In the genomic region with DNA sequence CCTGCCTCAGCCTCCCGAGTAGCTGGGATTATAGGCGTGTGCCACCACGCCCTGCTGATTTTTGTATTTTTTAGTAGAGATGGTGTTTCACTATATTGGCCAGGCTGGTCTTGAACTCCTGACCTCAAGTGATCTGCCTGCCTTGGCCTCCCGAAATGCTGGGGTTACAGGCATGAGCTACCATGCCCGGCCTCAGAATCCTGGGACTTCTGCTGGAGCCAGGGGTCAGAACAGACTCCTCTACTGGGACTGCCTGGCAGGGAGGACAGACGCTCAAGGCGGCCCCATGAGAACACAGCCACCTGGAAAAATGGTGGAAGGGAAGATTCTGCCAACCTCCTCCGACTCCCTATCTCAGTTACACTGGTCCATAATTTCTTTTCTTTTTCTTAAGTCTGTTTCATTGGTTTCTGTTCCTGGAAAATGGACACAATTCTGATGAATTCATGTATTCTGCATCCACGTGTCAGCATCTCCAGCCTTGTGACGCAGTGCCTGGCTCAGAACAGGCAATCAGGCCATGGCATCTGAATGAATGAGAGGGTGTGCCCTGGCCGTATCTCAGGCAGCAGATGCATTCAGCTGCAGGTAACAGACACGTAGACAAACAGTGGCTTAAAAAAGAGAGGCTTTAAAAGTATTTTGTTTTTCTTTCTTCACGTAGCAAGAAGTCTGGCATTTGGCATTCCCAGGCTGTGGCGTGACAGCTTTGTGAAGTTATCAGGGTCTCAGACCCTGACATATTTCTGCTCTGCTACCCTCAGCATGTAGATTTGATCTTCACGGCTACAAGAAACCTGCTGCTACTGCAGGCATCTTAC, we compare ENCODE assay signal across 21 cellular contexts. TPM values are rescaled to one million over a fixed set of nuclear protein-coding genes. Genes with fewer than 3 reads are reported as not detected.
DNase-seq lines count a peak whose midpoint lies in the region; ATAC-seq, FAIRE-seq and TF ChIP-seq lines count a peak whose summit lies in the region.
"Had no signal": no experiment of that assay in that cellular context is flagged by ENCODE, and none has a peak within 500 bp of the region (broad histone marks: within the 10 kb centered on the region; RNA-seq: fewer than 3 reads in every experiment).

No MANE protein-coding gene starts in this region.

- intact Hi-C loops in K562 (cut with micrococcal nuclease): no loop called here

- no peak overlapping the region for H3K23ac ChIP-seq in trophoblast cell (ENCODE audit: low read length)

- no peak overlapping the region for H2AK5ac ChIP-seq in trophoblast cell (ENCODE audit: low read length)

- no peak for TF ChIP-seq RAD21 in K562 (CRISPR knock-in tag; conservative IDR thresholded peaks at IDR 0.05 in 1 of 2, IDR thresholded peaks at IDR 0.05 in 1 of 2)

- H3K9ac ChIP-seq in K562 (ENCODE audit: insufficient read depth in 1 of 2, low read depth in 2 of 2, low read length in 2 of 2) (no peak overlapping the region), trophoblast cell (ENCODE audit: low read length) (no peak overlapping the region)

- no peak for TF ChIP-seq CTCF in K562 (IDR thresholded peaks at IDR 0.05 in 2 of 3, conservative IDR thresholded peaks at IDR 0.05 in 1 of 3; ENCODE audit: insufficient read depth in 2 of 3, low read depth in 1 of 3, low read length in 3 of 3)
- TF ChIP-seq CTCF in GM13977 (IDR thresholded peaks at IDR 0.05; ENCODE audit: extremely low read depth, insufficient read depth, missing control alignments): no peak

- H3K4me1 ChIP-seq in K562 (replicated peaks in 1 of 2; ENCODE audit: control insufficient read depth in 2 of 2, insufficient read depth in 2 of 2, low read length in 2 of 2) (peaks cover 24 to 25% of the 10 kb centered on the region in 2 experiments; a peak in 4 of 5 replicates), trophoblast cell (ENCODE audit: control insufficient read depth in 1 of 2, insufficient read depth in 2 of 2, low read length in 2 of 2) (peaks cover 0 to 3% of the 10 kb centered on the region in 2 experiments)

- H3K79me1 ChIP-seq in trophoblast cell (ENCODE audit: low read length): no peaks in the 10 kb centered on the region

- H4K20me1 ChIP-seq in K562 (replicated peaks; ENCODE audit: control insufficient read depth, insufficient read depth, low read length): no peaks in the 10 kb centered on the region

- H3K27ac Mint-ChIP-seq in activated naive CD4-positive, alpha-beta T cell treated with anti-CD3 and anti-CD28 coated beads, Interleukin-2, amount 50 U/mL, for 24 hours: peak overlapping the region; percentile 20
- H3K27ac Mint-ChIP-seq in activated naive CD4-positive, alpha-beta T cell treated with anti-CD3 and anti-CD28 coated beads, Interleukin-2, amount 10 ng/mL, durations not matched to agents 7 days and 5 days: no peak overlapping the region
- H3K27ac Mint-ChIP-seq: CD4-positive, alpha-beta T cell; HFFc6 had no signal

- DNase-seq in activated naive CD4-positive, alpha-beta T cell treated with anti-CD3 and anti-CD28 coated beads, Interleukin-2, amount 10 ng/mL, durations not matched to agents 7 days and 5 days: no peak
- peak; percentile 12 for DNase-seq in G401 (ENCODE audit: low spot score)
- peak; percentile 47 to 65 (median 51) for DNase-seq in K562 (ENCODE audit: extremely low read depth in 1 of 4, low spot score in 3 of 4)
- peak; percentile 94 to 96 for DNase-seq in trophoblast cell
- DNase-seq in GM13977 (ENCODE audit: low spot score): no peak
- DNase-seq in NCI-H1048 (lab: John Stamatoyannopoulos, UW): no peak
- DNase-seq in SKM-1 treated with dmso at 0.1 percent for 144 hours (lab: John Stamatoyannopoulos, UW; ENCODE audit: unreplicated experiment): no peak
- DNase-seq: AML-193; CD4-positive, alpha-beta T cell; GDM1; GOT3; H7; HFFc6 had no signal

- no TSS peak for BruUV-seq in K562 (replicated peaks; lab: Mats Ljungman, UMichigan)

- no peaks in the 10 kb centered on the region for H3K27me3 Mint-ChIP-seq in activated naive CD4-positive, alpha-beta T cell treated with anti-CD3 and anti-CD28 coated beads, Interleukin-2, amount 50 U/mL, for 24 hours
- H3K27me3 Mint-ChIP-seq in activated naive CD4-positive, alpha-beta T cell treated with anti-CD3 and anti-CD28 coated beads, Interleukin-2, amount 10 ng/mL, durations not matched to agents 7 days and 5 days: peaks cover 30% of the 10 kb centered on the region

- no peak for TF ChIP-seq POLR2A in K562 (conservative IDR thresholded peaks at IDR 0.05)

- H3K14ac ChIP-seq in trophoblast cell (ENCODE audit: low read length): no peak overlapping the region

- H3K4me2 ChIP-seq in K562 (ENCODE audit: insufficient read depth, low read length): peak overlapping the region; percentile 32
- no peak overlapping the region for H3K4me2 ChIP-seq in trophoblast cell (ENCODE audit: low read length)
- H3K4me2 ChIP-seq: A549 had no signal

- H4K91ac ChIP-seq in trophoblast cell (ENCODE audit: low read depth, low read length): no peak overlapping the region

- no peak overlapping the region for H3K4ac ChIP-seq in trophoblast cell (ENCODE audit: low read depth, low read length)

- H3K9me1 ChIP-seq in K562 (ENCODE audit: control insufficient read depth, insufficient read depth, low read length): no peaks in the 10 kb centered on the region

- no peak overlapping the region for H4K12ac ChIP-seq in trophoblast cell (ENCODE audit: low read depth, low read length)

- H3K36me3 ChIP-seq in K562 (ENCODE audit: control insufficient read depth, insufficient read depth, low read length): no peaks in the 10 kb centered on the region
- H3K36me3 ChIP-seq in trophoblast cell (ENCODE audit: control insufficient read depth in 1 of 2, insufficient read depth in 2 of 2, low read length in 2 of 2): no peaks in the 10 kb centered on the region

- POLR2A ChIA-PET in K562 (lab: Yijun Ruan, JAX): interaction anchor here (0.7 to 0.8 kb wide), 2 partner anchors 13 to 1115 kb away, joined by 3 to 4 read pairs; no protein-coding TSS in a partner anchor

- 5% methylated on average over 13 of the region's 15 CpGs for WGBS in K562 (ENCODE audit: insufficient coverage, low coverage, missing lambda C conversion rate)
- WGBS in trophoblast cell (ENCODE audit: extremely low coverage, insufficient coverage, insufficient read length): no CpG with 5 or more reads among the region's 15 CpGs

- no peak overlapping the region for H3K4me3 Mint-ChIP-seq in activated naive CD4-positive, alpha-beta T cell treated with anti-CD3 and anti-CD28 coated beads, Interleukin-2, amount 50 U/mL, for 24 hours
- H3K4me3 Mint-ChIP-seq in activated naive CD4-positive, alpha-beta T cell treated with anti-CD3 and anti-CD28 coated beads, Interleukin-2, amount 10 ng/mL, durations not matched to agents 7 days and 5 days: no peak overlapping the region
- H3K4me3 Mint-ChIP-seq: CD4-positive, alpha-beta T cell; HFFc6 had no signal

- TF ChIP-seq EP300 in K562 (IDR thresholded peaks at IDR 0.05; ENCODE audit: low read length): 0 out of 2 replicates have a peak, but pooled peaks have one; percentile 21

- H3K79me2 ChIP-seq in K562 (ENCODE audit: control insufficient read depth, insufficient read depth, low read length) (no peaks in the 10 kb centered on the region; the same call in 2 of the 3 replicates), trophoblast cell (ENCODE audit: control insufficient read depth, insufficient read depth, low read length, poor library complexity) (no peaks in the 10 kb centered on the region)

- peaks cover 7% of the 10 kb centered on the region for H3K9me3 Mint-ChIP-seq in activated naive CD4-positive, alpha-beta T cell treated with anti-CD3 and anti-CD28 coated beads, Interleukin-2, amount 50 U/mL, for 24 hours
- no peaks in the 10 kb centered on the region for H3K9me3 Mint-ChIP-seq in activated naive CD4-positive, alpha-beta T cell treated with anti-CD3 and anti-CD28 coated beads, Interleukin-2, amount 10 ng/mL, durations not matched to agents 7 days and 5 days

- no peak overlapping the region for H2BK12ac ChIP-seq in trophoblast cell (ENCODE audit: low read length)

- in situ Hi-C loops in G401 (cut with HindIII; ENCODE audit: low sequenced_read_pairs): no loop called here
- in situ Hi-C loops in K562 (cut with MboI): no loop called here
- in situ Hi-C loops in GM13977 (cut with MboI; ENCODE audit: low pct_unique_long_range_greater_than_20kb, low sequenced_read_pairs, unreplicated experiment): no loop called here

- no peak overlapping the region for H3K4me3 ChIP-seq in K562
- no peak overlapping the region for H3K4me3 ChIP-seq in trophoblast cell (ENCODE audit: low read depth, low read length)
- H3K4me3 ChIP-seq: A549 had no signal

- H2AFZ ChIP-seq in K562 (ENCODE audit: low read depth, low read length) (no peak overlapping the region), trophoblast cell (ENCODE audit: insufficient read depth, low read length, poor library complexity) (no peak overlapping the region)

- H3K27ac ChIP-seq in K562 (ENCODE audit: extremely low read depth, low read depth, low read length) (no peak overlapping the region), trophoblast cell (ENCODE audit: low read depth, low read length) (no peak overlapping the region)
- H3K27ac ChIP-seq: 22Rv1, A549, C4-2B had no signal

- H3K18ac ChIP-seq in trophoblast cell (ENCODE audit: low read length): no peak overlapping the region

- H4K8ac ChIP-seq in trophoblast cell (ENCODE audit: low read depth, low read length): no peak overlapping the region

- CTCF ChIA-PET in activated naive CD4-positive, alpha-beta T cell treated with anti-CD3 and anti-CD28 coated beads, Interleukin-2, amount 10 ng/mL, durations not matched to agents 7 days and 5 days (lab: Charles Lee): no interaction called here
- CTCF ChIA-PET in K562 (lab: Yijun Ruan, JAX; ENCODE audit: low intra/inter-chr PET ratio): no interaction called here

- no peak overlapping the region for H2BK120ac ChIP-seq in trophoblast cell (ENCODE audit: insufficient read depth, low read length, poor library complexity)

- no peaks in the 10 kb centered on the region for H3K4me1 Mint-ChIP-seq in activated naive CD4-positive, alpha-beta T cell treated with anti-CD3 and anti-CD28 coated beads, Interleukin-2, amount 50 U/mL, for 24 hours
- H3K4me1 Mint-ChIP-seq in activated naive CD4-positive, alpha-beta T cell treated with anti-CD3 and anti-CD28 coated beads, Interleukin-2, amount 10 ng/mL, durations not matched to agents 7 days and 5 days: no peaks in the 10 kb centered on the region

- ATAC-seq in K562: no peak
- ATAC-seq: A549, HCT116 had no signal

- H3K27me3 ChIP-seq in K562 (ENCODE audit: control insufficient read depth in 2 of 2, insufficient read depth in 2 of 2, low read length in 2 of 2) (peaks cover 2 to 43% of the 10 kb centered on the region in 2 experiments; a peak in 3 of 5 replicates), trophoblast cell (ENCODE audit: insufficient read depth, low read length) (no peaks in the 10 kb centered on the region)

- peaks cover 6% of the 10 kb centered on the region for H3K36me3 Mint-ChIP-seq in activated naive CD4-positive, alpha-beta T cell treated with anti-CD3 and anti-CD28 coated beads, Interleukin-2, amount 50 U/mL, for 24 hours
- H3K36me3 Mint-ChIP-seq in activated naive CD4-positive, alpha-beta T cell treated with anti-CD3 and anti-CD28 coated beads, Interleukin-2, amount 10 ng/mL, durations not matched to agents 7 days and 5 days: no peaks in the 10 kb centered on the region

- no peaks in the 10 kb centered on the region for H3K9me3 ChIP-seq in K562 (replicated peaks; ENCODE audit: control insufficient read depth, insufficient read depth, low read depth, low read length)
- peaks cover 6% of the 10 kb centered on the region for H3K9me3 ChIP-seq in trophoblast cell (ENCODE audit: insufficient read depth, low read depth, low read length)

- peak; percentile 23 for FAIRE-seq in K562 (lab: Jason Lieb, UNC)
- FAIRE-seq: A549, D721Med, GM12892, HTR-8/SVneo had no signal

- no peak overlapping the region for H2BK5ac ChIP-seq in trophoblast cell (ENCODE audit: low read depth, low read length, poor library complexity)

RNA-seq across cellular contexts. Expression of a gene that starts 4.8 kb away (rescaled TPM):
- not detected in 2 replicates for total RNA-seq in G401 (2014; rRNA removed; shearing (Covaris generic))
- total RNA-seq in K562 (2011; cell fraction: chromatin; rRNA removed; ENCODE audit: low replicate concordance): 4.9 and 7.8 TPM in 2 replicates
- 5.0 and 7.9 TPM in 2 replicates for total RNA-seq in K562 (2011; cell fraction: nucleolus; rRNA removed)
- total RNA-seq in K562 (2011; cell fraction: nucleoplasm; rRNA removed): 4.7 and 5.7 TPM in 2 replicates
- total RNA-seq in K562 (2014; rRNA removed): 0.33 and 1.2 TPM in 2 replicates
- 0.06 and 0.15 TPM in 2 replicates for total RNA-seq in K562 (2014; rRNA removed; fragmentation: Illumina TruSeq; extraction: Trizol)
- 0.11 and 0.14 TPM in 2 replicates for total RNA-seq in K562 (2015; rRNA removed; fragmentation: Illumina TruSeq; extraction: Trizol)
- 0.27 and 0.38 TPM in 2 replicates for total RNA-seq in K562 (2021)
- polyA plus RNA-seq in K562 (2011; rRNA removed): 0.34 and 0.99 TPM in 2 replicates
- polyA plus RNA-seq in K562 (2011; cell fraction: cytosol; rRNA removed): 0.35 and 0.67 TPM in 2 replicates
- 1.3 and 4.0 TPM in 2 replicates for polyA plus RNA-seq in K562 (2011; cell fraction: nucleus; rRNA removed)
- 0.12 and 0.68 TPM in 2 replicates for polyA plus RNA-seq in K562 (2012)
- polyA plus RNA-seq in K562 (2014; fragmentation: Illumina TruSeq; extraction: Trizol): 0.21 TPM in 2 replicates
- not detected for polyA plus RNA-seq in K562 (2014; fragmentation: Nextera tagmentation; extraction: Ambion mirVana)
- polyA plus RNA-seq in K562 (2014; rRNA removed): 0.07 and 0.36 TPM in 2 replicates
- polyA minus RNA-seq in K562 (2011; rRNA and poly(A)+ RNA removed): 0.24 and 1.5 TPM in 2 replicates
- 1.7 and 1.9 TPM in 2 replicates for polyA minus RNA-seq in K562 (2011; cell fraction: cytosol; rRNA and poly(A)+ RNA removed)
- 1.1 and 1.3 TPM in 2 replicates for polyA minus RNA-seq in K562 (2011; cell fraction: nucleus; rRNA and poly(A)+ RNA removed)
- 0.12 and 0.14 TPM in 2 replicates for polyA plus RNA-seq in trophoblast cell (2013)
- total RNA-seq: HFFc6 had no signal

Comparison
In these comparisons a context has a peak if more than half of its experiments do, and no peak if none do; other contexts are left out.
1. DNase-seq: peak in G401 (single experiment), K562 (4 of 4) and trophoblast cell (2 of 2); none in activated naive CD4-positive, alpha-beta T cell treated with anti-CD3 and anti-CD28 coated beads, Interleukin-2, amount 10 ng/mL, durations not matched to agents 7 days and 5 days (single experiment), GM13977 (single experiment), NCI-H1048 (single experiment) and SKM-1 treated with dmso at 0.1 percent for 144 hours (single experiment).